ENCODE assay signal across 16 cellular contexts in genomic region chr17:78675316-78675616, GRCh38.
DNase-seq lines count a peak whose midpoint lies in the region; ATAC-seq, FAIRE-seq and TF ChIP-seq lines count a peak whose summit lies in the region.
"Had no signal": no experiment of that assay in that cellular context is flagged by ENCODE, and none has a peak within 500 bp of the region (broad histone marks: within the 10 kb centered on the region; RNA-seq: fewer than 3 reads in every experiment).

No MANE protein-coding gene starts in this region.

- no peak overlapping the region for H3K4me3 Mint-ChIP-seq in effector memory CD8-positive, alpha-beta T cell
- H3K4me3 Mint-ChIP-seq: CD14-positive monocyte, H9 had no signal

- 94 to 98% (median 97%) methylated on average over 17 of the region's 17 CpGs for WGBS in spleen, 5 donors

- no peaks in the 10 kb centered on the region for H3K9me3 Mint-ChIP-seq in effector memory CD8-positive, alpha-beta T cell

- TSS peak; percentile 22 for BruUV-seq in OCI-LY7 (replicated peaks; lab: Mats Ljungman, UMichigan)

- H3K36me3 ChIP-seq in OCI-LY7 (ENCODE audit: insufficient read depth, low read length): peaks cover 78% of the 10 kb centered on the region
- peaks cover 9 to 99% (median 80%) of the 10 kb centered on the region in 6 donors for H3K36me3 ChIP-seq in spleen
- peaks cover 70% of the 10 kb centered on the region for H3K36me3 ChIP-seq in right atrium auricular region

- no peaks in the 10 kb centered on the region for H3K27me3 Mint-ChIP-seq in effector memory CD8-positive, alpha-beta T cell

- H3K4me1 Mint-ChIP-seq in effector memory CD8-positive, alpha-beta T cell (ENCODE audit: low read depth in 2 of 2): peaks cover 5% of the 10 kb centered on the region in 2 donors
- H3K4me1 Mint-ChIP-seq: CD14-positive monocyte had no signal

- H2AFZ ChIP-seq in OCI-LY7 (ENCODE audit: low read length): no peak overlapping the region

- no peak overlapping the region for H3K4me3 ChIP-seq in OCI-LY7 (ENCODE audit: low read depth, low read length, poor library complexity, severe bottlenecking)
- H3K4me3 ChIP-seq in spleen: no peak overlapping the region
- no peak overlapping the region for H3K4me3 ChIP-seq in right atrium auricular region

- H4K20me1 ChIP-seq in OCI-LY7 (ENCODE audit: insufficient read depth, low read length): no peaks in the 10 kb centered on the region

- H3K27ac Mint-ChIP-seq in effector memory CD8-positive, alpha-beta T cell: peak overlapping the region; percentile 64 to 71

- no peak for TF ChIP-seq CTCF in OCI-LY7 (conservative IDR thresholded peaks at IDR 0.05; ENCODE audit: low read length)
- no peak for TF ChIP-seq CTCF in spleen (IDR thresholded peaks at IDR 0.05 in 8 of 11, conservative IDR thresholded peaks at IDR 0.05 in 3 of 11)
- no peak for TF ChIP-seq CTCF in right atrium auricular region (IDR thresholded peaks at IDR 0.05)

- H3K9me3 ChIP-seq in OCI-LY7 (ENCODE audit: low read length): no peaks in the 10 kb centered on the region
- H3K9me3 ChIP-seq in spleen: no peaks in the 10 kb centered on the region
- H3K9me3 ChIP-seq in right atrium auricular region: no peaks in the 10 kb centered on the region
- H3K9me3 ChIP-seq: Caco-2 had no signal

- intact Hi-C loops in OCI-LY7 (cut with micrococcal nuclease; ENCODE audit: unreplicated experiment) (no loop called here), spleen (cut with DNase I; ENCODE audit: low total_unique reads) (no loop called here), Right ventricle myocardium inferior (cut with DNase I) (no loop called here)

- H3K36me3 Mint-ChIP-seq in effector memory CD8-positive, alpha-beta T cell (ENCODE audit: insufficient read depth): peaks cover 99% of the 10 kb centered on the region

- TF ChIP-seq POLR2A in GM12891 (IDR thresholded peaks at IDR 0.05; ENCODE audit: low read depth, low read length): peak; percentile 36; the same call in 1 of the 2 replicates
- TF ChIP-seq POLR2A in spleen (IDR thresholded peaks at IDR 0.05): no peak

- no peak overlapping the region for H3K4me2 ChIP-seq in OCI-LY7 (ENCODE audit: low read length)

- H3K27ac ChIP-seq in OCI-LY7 (ENCODE audit: low read depth, low read length, poor library complexity, severe bottlenecking) (no peak overlapping the region), spleen (no peak overlapping the region), right atrium auricular region (no peak overlapping the region)

- DNase-seq in GM12891 (ENCODE audit: insufficient read length, low spot score) (no peak), OCI-LY7 (ENCODE audit: low spot score) (no peak), spleen (peak; percentile 62), NCI-H748 (lab: John Stamatoyannopoulos, UW; ENCODE audit: unreplicated experiment) (no peak), Right ventricle myocardium inferior (ENCODE audit: missing footprints) (no peak), right atrium auricular region (ENCODE audit: low spot score) (no peak)
- no peak for DNase-seq in effector memory CD8-positive, alpha-beta T cell
- DNase-seq: Caco-2; IMR-90; MM.1S; NCI-H1694 treated with DMSO at 0.1 percent for 48 hours; NCI-H69; NK-92 treated with Interleukin-12 subunit alpha and Interleukin-12 subunit beta, amount 100 ng/mL, for 24 hours; PC-3 had no signal

- H3K27me3 ChIP-seq in spleen (replicated peaks in 1 of 7): no peaks in the 10 kb centered on the region
- H3K27me3 ChIP-seq in right atrium auricular region: no peaks in the 10 kb centered on the region

- no peaks in the 10 kb centered on the region for H3K79me2 ChIP-seq in OCI-LY7 (ENCODE audit: insufficient read depth, low read depth, low read length)

- no peaks in the 10 kb centered on the region for H3K9me2 ChIP-seq in OCI-LY7 (ENCODE audit: insufficient read depth, low read length)

- no peak for FAIRE-seq in GM12891 (lab: Jason Lieb, UNC)

- POLR2A ChIA-PET in OCI-LY7 (lab: Charles Lee): interaction anchor here (0.6 to 0.7 kb wide), 2 partner anchors 22 to 115 kb away, joined by 3 read pairs; no protein-coding TSS in a partner anchor

- H3K4me1 ChIP-seq in OCI-LY7 (ENCODE audit: insufficient read depth, low read length, poor library complexity, severe bottlenecking): no peaks in the 10 kb centered on the region
- peaks cover 0 to 11% (median 4%) of the 10 kb centered on the region in 6 donors for H3K4me1 ChIP-seq in spleen
- H3K4me1 ChIP-seq in right atrium auricular region: no peaks in the 10 kb centered on the region

- CTCF ChIA-PET in OCI-LY7 (lab: Charles Lee; ENCODE audit: unreplicated experiment): no interaction called here

- no peak for ATAC-seq in effector memory CD8-positive, alpha-beta T cell (replicated peaks)
- no peak for ATAC-seq in Right ventricle myocardium inferior
- ATAC-seq: PC-3 had no signal

TF ChIP-seq in GM12891, 5 proteins besides CTCF, POLR2A, EP300 and RAD21:
- no peak for TF ChIP-seq PAX5 (IDR thresholded peaks at IDR 0.05; ENCODE audit: insufficient read depth, low read length, severe bottlenecking)
- TF ChIP-seq POLR2AphosphoS5 (IDR thresholded peaks at IDR 0.05; ENCODE audit: low read depth, low read length): no peak
- no peak for TF ChIP-seq SPI1 (IDR thresholded peaks at IDR 0.05; ENCODE audit: low read depth, low read length)
- no peak for TF ChIP-seq TAF1 (IDR thresholded peaks at IDR 0.05; ENCODE audit: low read depth, low read length)
- no peak for TF ChIP-seq POU2F2 (IDR thresholded peaks at IDR 0.05; ENCODE audit: low read depth, low read length)
